ENCODE assay signal across 8 cellular contexts in genomic region chr7:120725376-120726039, GRCh38.
DNase-seq lines count a peak whose midpoint lies in the region; ATAC-seq and TF ChIP-seq lines count a peak whose summit lies in the region.

No MANE protein-coding gene starts in this region.

- no peaks in the 10 kb centered on the region for H3K36me3 ChIP-seq in testis (ENCODE audit: low read depth, missing control alignments)

- H3K9me3 Mint-ChIP-seq in effector memory CD8-positive, alpha-beta T cell: no peaks in the 10 kb centered on the region

- no peaks in the 10 kb centered on the region for H3K4me1 ChIP-seq in testis

- no peaks in the 10 kb centered on the region for H3K36me3 Mint-ChIP-seq in effector memory CD8-positive, alpha-beta T cell (ENCODE audit: insufficient read depth)

- H3K27me3 Mint-ChIP-seq in effector memory CD8-positive, alpha-beta T cell: no peaks in the 10 kb centered on the region

- H3K4me3 ChIP-seq in testis: no peak overlapping the region

- peak; percentile 58 for ATAC-seq in SK-N-SH treated with all-trans-retinoic acid at 6 μM for 48 hours
- ATAC-seq in effector memory CD8-positive, alpha-beta T cell (replicated peaks): no peak

- 39 to 42% methylated on average over 10 of the region's 10 CpGs for WGBS in testis, 2 donors

- H3K27me3 ChIP-seq in testis: no peaks in the 10 kb centered on the region

- H3K4me3 Mint-ChIP-seq in effector memory CD8-positive, alpha-beta T cell: no peak overlapping the region

- intact Hi-C loops in testis (cut with DNase I; ENCODE audit: low total_unique reads): no loop called here

- peak; percentile 58 for DNase-seq in NAMALWA (ENCODE audit: low spot score)
- peak; percentile 2 for DNase-seq in germinal center (ENCODE audit: low spot score)
- no peak for DNase-seq in testis
- no peak for DNase-seq in effector memory CD8-positive, alpha-beta T cell
- DNase-seq in ureter (ENCODE audit: low spot score): no peak
- no peak for DNase-seq in HK-2 (ENCODE audit: unreplicated experiment)

- H3K9me3 ChIP-seq in testis: no peaks in the 10 kb centered on the region

- H3K4me1 Mint-ChIP-seq in effector memory CD8-positive, alpha-beta T cell (ENCODE audit: low read depth in 2 of 2): no peaks in the 10 kb centered on the region

- TF ChIP-seq CTCF in GM12872 (IDR thresholded peaks at IDR 0.05; ENCODE audit: insufficient read depth, low read depth, low read length) (peak; percentile 58; the same call in 2 of the 3 replicates), testis (IDR thresholded peaks at IDR 0.05) (peak in 2 of 3 experiments; percentile 40 to 70)

- no peak overlapping the region for H3K27ac ChIP-seq in testis

- TF ChIP-seq POLR2A in testis (IDR thresholded peaks at IDR 0.05): no peak

- no peak overlapping the region for H3K27ac Mint-ChIP-seq in effector memory CD8-positive, alpha-beta T cell

TF ChIP-seq in SK-N-SH treated with all-trans-retinoic acid at 6 μM for 48 hours, 23 proteins besides CTCF, POLR2A, EP300 and RAD21:
- no peak for TF ChIP-seq POU6F1 (CRISPR knock-in tag; IDR thresholded peaks at IDR 0.05; ENCODE audit: borderline replicate concordance, low read depth)
- no peak for TF ChIP-seq ZC3H10 (CRISPR knock-in tag; IDR thresholded peaks at IDR 0.05)
- TF ChIP-seq CSDC2 (CRISPR knock-in tag; IDR thresholded peaks at IDR 0.05): no peak
- no peak for TF ChIP-seq PPARA (CRISPR knock-in tag; IDR thresholded peaks at IDR 0.05; ENCODE audit: borderline replicate concordance)
- no peak for TF ChIP-seq OSR1 (CRISPR knock-in tag; IDR thresholded peaks at IDR 0.05)
- TF ChIP-seq ZNF565 (CRISPR knock-in tag; conservative IDR thresholded peaks at IDR 0.05; ENCODE audit: low read depth): no peak
- no peak for TF ChIP-seq CSRNP3 (CRISPR knock-in tag; IDR thresholded peaks at IDR 0.05)
- no peak for TF ChIP-seq CREB5 (CRISPR knock-in tag; IDR thresholded peaks at IDR 0.05; ENCODE audit: low read depth)

Comparison
In these comparisons a context has a peak if more than half of its experiments do, and no peak if none do; other contexts are left out.
1. DNase-seq: peak in NAMALWA (single experiment) and germinal center (single experiment); none in testis (single experiment), effector memory CD8-positive, alpha-beta T cell (0 of 3), ureter (single experiment) and HK-2 (single experiment).